32 cellular contexts compared by ENCODE assay signal in genomic region chr17:82748756-82749155, GRCh38.
"Had no signal": no experiment of that assay in that cellular context is flagged by ENCODE, and none has a peak within 500 bp of the region (broad histone marks: within the 10 kb centered on the region; RNA-seq: fewer than 3 reads in every experiment).

No MANE protein-coding gene starts in this region.

- DNase-seq: activated B cell treated with CpG ODN at 0.5 μM for 24 hours; activated CD4-positive, alpha-beta memory T cell treated with anti-CD3 and anti-CD28 coated beads for 36 hours; activated CD4-positive, alpha-beta T cell treated with anti-CD3 and anti-CD28 coated beads for 4 hours; activated CD4-positive, alpha-beta T cell treated with anti-CD3 and anti-CD28 coated beads, Interleukin-2, amount 10 ng/mL, durations not matched to agents 24 days and 14 days; activated CD4-positive, alpha-beta T cell treated with anti-CD3 and anti-CD28 coated beads, Interleukin-2, amount 50 U/mL, for 1 hour; activated CD4-positive, alpha-beta T cell treated with anti-CD3 and anti-CD28 coated beads, Interleukin-2, amount 50 U/mL, for 4 hours; activated CD4-positive, CD25-positive, alpha-beta regulatory T cell treated with anti-CD3 and anti-CD28 coated beads, Interleukin-2, amount 50 U/mL, for 72 hours; activated CD8-positive, alpha-beta memory T cell treated with anti-CD3 and anti-CD28 coated beads, Interleukin-2, amount 50 U/mL, for 4 hours; activated CD8-positive, alpha-beta T cell treated with anti-CD3 and anti-CD28 coated beads for 36 hours; activated effector memory CD4-positive, alpha-beta T cell treated with anti-CD3 and anti-CD28 coated beads, Interleukin-2, amount 50 U/mL, for 16 hours; activated gamma-delta T cell treated with Interleukin-2 at 50 U/mL for 16 hours; activated naive CD4-positive, alpha-beta T cell; activated naive CD4-positive, alpha-beta T cell treated with anti-CD3 and anti-CD28 coated beads for 36 hours; activated naive CD4-positive, alpha-beta T cell treated with anti-CD3 and anti-CD28 coated beads, Interleukin-2, amount 50 U/mL, for 16 hours; activated naive CD8-positive, alpha-beta T cell treated with anti-CD3 and anti-CD28 coated beads for 36 hours; activated T-cell treated with anti-CD3 and anti-CD28 coated beads for 4 hours; activated T-cell treated with anti-CD3 and anti-CD28 coated beads, Interleukin-2, amount 50 U/mL, for 1 hour; activated T-cell treated with anti-CD3 and anti-CD28 coated beads, Interleukin-2, amount 50 U/mL, for 4 hours; activated T-cell treated with anti-CD3 and anti-CD28 coated beads, Interleukin-2, amount 50 U/mL, for 72 hours; adrenal gland; amniotic stem cell; body of pancreas; brain microvascular endothelial cell; caudate nucleus; cerebellar nuclear complex; T-helper 1 cell; T-helper 2 cell; T-helper 9 cell had no signal

- H3K36me3 ChIP-seq: brain microvascular endothelial cell, breast epithelium had no signal

- H3K9me3 ChIP-seq: adrenal gland, body of pancreas had no signal

- H3K4me3 ChIP-seq: adrenal gland, body of pancreas, breast epithelium had no signal

- H3K27ac ChIP-seq: adrenal gland, body of pancreas, brain microvascular endothelial cell, breast epithelium, VCaP had no signal

- H3K27me3 ChIP-seq: adrenal gland, body of pancreas, brain microvascular endothelial cell, breast epithelium had no signal

- ATAC-seq: activated CD8-positive, alpha-beta T cell treated with anti-CD3 and anti-CD28 coated beads for 36 hours; activated naive CD4-positive, alpha-beta T cell treated with anti-CD3 and anti-CD28 coated beads, Interleukin-2, amount 50 U/mL, for 72 hours; activated T-cell treated with anti-CD3 and anti-CD28 coated beads, Interleukin-2, amount 50 U/mL, for 4 hours; activated T-cell treated with anti-CD3 and anti-CD28 coated beads, Interleukin-2, amount 50 U/mL, for 72 hours; activated T-helper 17 cell treated with anti-CD3 and anti-CD28 coated beads, Interleukin-2, amount 50 U/mL, for 72 hours; body of pancreas had no signal
